In genomic region chr10:28532509-28533314, GRCh38 we compare ENCODE assay signal across 1 cellular context.
TF ChIP-seq lines count a peak whose summit lies in the region.

TSS of gene WAC (plus strand) at chr10:28533118. CDS start at chr10:28533580, 462 bp downstream.

TF ChIP-seq in HEK293, 187 proteins besides CTCF, POLR2A, EP300 and RAD21 (continued from another document):
- TF ChIP-seq REST (tag by site-specific recombination; IDR thresholded peaks at IDR 0.05) (no peak; the same call in 1 of the 2 replicates), ZNF146 (tag by site-specific recombination; IDR thresholded peaks at IDR 0.05) (no peak; the same call in 1 of the 2 replicates), ZNF658 (tag by site-specific recombination; IDR thresholded peaks at IDR 0.05) (no peak), ZFP37 (tag by site-specific recombination; IDR thresholded peaks at IDR 0.05) (no peak), ZNF747 (tag by site-specific recombination; IDR thresholded peaks at IDR 0.05) (no peak), PRDM10 (tag by site-specific recombination; IDR thresholded peaks at IDR 0.05) (no peak), ZFP41 (tag by site-specific recombination; IDR thresholded peaks at IDR 0.05; ENCODE audit: borderline replicate concordance) (no peak), ATF2 (tag by site-specific recombination; IDR thresholded peaks at IDR 0.05; ENCODE audit: low read depth) (no peak), ZNF394 (tag by site-specific recombination; IDR thresholded peaks at IDR 0.05; ENCODE audit: borderline replicate concordance) (peak; percentile 50; the same call in 1 of the 2 replicates), ZNF416 (tag by site-specific recombination; IDR thresholded peaks at IDR 0.05) (no peak), ZNF37A (tag by site-specific recombination; IDR thresholded peaks at IDR 0.05) (no peak), ZIC2 (tag by site-specific recombination; IDR thresholded peaks at IDR 0.05) (peak; percentile 84), ZNF391 (tag by site-specific recombination; IDR thresholded peaks at IDR 0.05; ENCODE audit: borderline replicate concordance, low read depth) (no peak; the same call in 1 of the 2 replicates), TRIM28 (IDR thresholded peaks at IDR 0.05; ENCODE audit: borderline replicate concordance, low read length) (no peak), MEIS1 (CRISPR knock-in tag; IDR thresholded peaks at IDR 0.05; ENCODE audit: borderline replicate concordance) (no peak), ZNF324 (tag by site-specific recombination; IDR thresholded peaks at IDR 0.05) (peak; percentile 79; the same call in 1 of the 2 replicates), ZNF174 (tag by site-specific recombination; IDR thresholded peaks at IDR 0.05) (no peak), PRDM4 (tag by site-specific recombination; IDR thresholded peaks at IDR 0.05) (peak; percentile 47; the same call in 1 of the 2 replicates), ZNF777 (tag by site-specific recombination; IDR thresholded peaks at IDR 0.05; ENCODE audit: borderline replicate concordance) (no peak), ZNF114 (tag by site-specific recombination; IDR thresholded peaks at IDR 0.05) (no peak)
TF ChIP-seq in HEK293: peak in this region for 60.
